ENCODE assay signal across 8 cellular contexts in the genomic region with DNA sequence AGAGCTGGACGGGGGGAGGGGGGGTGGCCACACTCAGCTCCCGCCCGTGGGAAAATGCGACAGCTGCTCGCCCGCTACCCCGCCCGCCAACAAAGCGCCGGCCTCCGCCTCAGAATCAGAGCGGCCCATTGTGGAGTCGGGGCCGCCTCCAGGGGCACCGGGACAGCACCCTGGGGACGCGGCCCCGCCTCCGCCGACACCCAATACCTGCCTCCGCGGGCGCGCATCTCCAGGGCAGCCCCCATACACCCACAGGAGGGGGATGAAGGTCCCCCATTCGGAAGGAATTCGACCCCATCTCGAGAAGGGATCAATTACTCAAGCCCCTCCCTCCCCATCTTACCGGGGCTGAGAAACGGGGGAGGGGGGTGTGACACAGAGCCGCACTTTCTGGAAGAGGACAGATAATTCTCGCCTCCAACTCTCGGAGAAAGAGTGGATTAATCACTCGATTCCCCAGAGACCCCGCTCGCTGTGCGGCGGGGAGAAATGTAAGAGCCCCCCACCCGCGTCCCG. TPM values are rescaled to one million over a fixed set of nuclear protein-coding genes. Genes with fewer than 3 reads are reported as not detected.
DNase-seq lines count a peak whose midpoint lies in the region; ATAC-seq and TF ChIP-seq lines count a peak whose summit lies in the region.

No MANE protein-coding gene starts in this region.

- intact Hi-C loops in A673 (cut with micrococcal nuclease; ENCODE audit: unreplicated experiment): loop anchor here (10.0 kb wide), 1 partner anchor 80 kb away; no protein-coding TSS in a partner anchor

- H3K9ac ChIP-seq in HUES48 (ENCODE audit: low read depth, low read length): no peak overlapping the region

- BruUV-seq in A673 (replicated peaks; lab: Mats Ljungman, UMichigan): no TSS peak

- H3K27me3 ChIP-seq in A673 (replicated peaks; ENCODE audit: insufficient read depth, low read depth, low read length, poor library complexity): no peaks in the 10 kb centered on the region
- no peaks in the 10 kb centered on the region; the same call in 1 of the 2 replicates for H3K27me3 ChIP-seq in HUES48 (ENCODE audit: control insufficient read depth, insufficient read depth, low read length)

- TF ChIP-seq CTCF in A673 (conservative IDR thresholded peaks at IDR 0.05; ENCODE audit: low read depth, low read length): no peak

- H3K9me3 ChIP-seq in A673 (ENCODE audit: low read depth, low read length, poor library complexity, severe bottlenecking) (no peaks in the 10 kb centered on the region), HUES48 (ENCODE audit: control insufficient read depth, insufficient read depth, low read length) (no peaks in the 10 kb centered on the region)

- POLR2A ChIA-PET in A673 (lab: Charles Lee; ENCODE audit: low non-redundant PET): no interaction called here

- peak; percentile 57 for DNase-seq in A673 (ENCODE audit: low spot score)
- DNase-seq in activated CD4-positive, alpha-beta T cell treated with anti-CD3 and anti-CD28 coated beads, Interleukin-2, amount 50 U/mL, for 1 hour: peak; percentile 52
- peak; percentile 74 for DNase-seq in ecto neural progenitor cell (ENCODE audit: low spot score)
- DNase-seq in lung microvascular endothelial cell (ENCODE audit: low read depth in 2 of 2): peak; percentile 72 to 78
- peak; percentile 57 to 63 for DNase-seq in stimulated activated CD8-positive, alpha-beta memory T cell treated with anti-CD3 and anti-CD28 coated beads, Interleukin-2, amount 100 ng/mL, for 48 hours (ENCODE audit: low read depth in 2 of 2)
- DNase-seq in SKM-1 treated with dmso at 0.1 percent for 144 hours (lab: John Stamatoyannopoulos, UW; ENCODE audit: unreplicated experiment): no peak

- H3K27ac ChIP-seq in A673 (ENCODE audit: low read depth, low read length, poor library complexity, severe bottlenecking) (peak overlapping the region; percentile 74), HUES48 (ENCODE audit: low read depth, low read length) (peak overlapping the region; percentile 35)

- no peaks in the 10 kb centered on the region for H3K36me3 ChIP-seq in A673 (ENCODE audit: insufficient read depth, low read length, poor library complexity, severe bottlenecking)
- H3K36me3 ChIP-seq in HUES48 (ENCODE audit: control insufficient read depth, insufficient read depth, low read length): peaks cover 27% of the 10 kb centered on the region

- H3K4me3 ChIP-seq in A673 (ENCODE audit: low read depth, low read length, poor library complexity, severe bottlenecking): peak overlapping the region; percentile 86
- H3K4me3 ChIP-seq in HUES48 (ENCODE audit: low read depth, low read length): peak overlapping the region; percentile 75

- H3K4me1 ChIP-seq in A673 (ENCODE audit: insufficient read depth, low read length, poor library complexity, severe bottlenecking) (peaks cover 33% of the 10 kb centered on the region), HUES48 (ENCODE audit: control insufficient read depth, insufficient read depth, low read length) (peaks cover 25% of the 10 kb centered on the region)

- no peak for ATAC-seq in HG03095 (IDR thresholded peaks at IDR 0.05; ENCODE audit: unreplicated experiment)

- CTCF ChIA-PET in A673 (lab: Charles Lee): no interaction called here

RNA-seq across cellular contexts. Expression of a gene that starts 1.2 kb away (rescaled TPM):
- total RNA-seq in A673 (2021) (37.2 and 50.2 TPM in 2 replicates), lung microvascular endothelial cell (75.2 and 76.9 TPM in 2 replicates)
